In the genomic region with DNA sequence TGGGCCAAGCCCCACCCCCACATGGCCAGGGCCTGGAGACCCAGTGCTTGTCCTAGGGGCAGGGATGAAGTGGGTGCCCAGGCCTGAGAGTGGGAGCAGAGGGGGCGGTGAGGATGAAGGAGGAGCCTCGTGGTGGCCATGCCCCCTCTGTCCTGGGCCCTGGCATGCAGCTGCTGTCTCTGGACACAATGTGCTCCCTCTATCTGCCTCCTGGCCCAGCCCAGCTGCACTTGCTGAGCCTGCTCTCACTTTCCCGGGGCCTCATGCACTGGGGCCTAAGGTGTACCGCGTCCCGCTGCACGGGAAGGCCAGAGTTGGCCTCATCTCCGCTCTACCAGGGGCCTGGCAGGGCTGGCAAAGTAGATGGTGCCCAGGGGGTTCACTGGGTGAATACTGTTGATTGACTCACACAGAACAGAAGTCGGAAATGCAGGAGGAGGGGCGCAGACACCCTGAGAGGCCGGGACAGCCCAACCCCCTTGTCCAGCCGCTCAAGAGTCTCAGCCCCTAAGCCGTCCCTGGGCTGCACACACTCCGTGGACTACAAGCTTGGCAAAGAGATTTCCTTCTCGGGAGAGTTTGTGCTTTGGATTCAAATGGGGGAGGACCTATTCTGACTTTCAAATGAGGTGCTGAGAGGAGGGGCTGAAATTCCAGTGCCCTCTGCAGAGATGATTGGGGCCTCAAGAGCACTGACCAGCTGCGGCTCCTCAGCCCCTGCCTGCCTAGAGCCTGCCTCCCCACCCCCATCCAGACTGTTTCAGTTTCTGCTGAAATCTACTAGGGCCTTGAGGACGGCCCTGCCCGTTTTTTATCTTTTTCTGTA, we compare ENCODE assay signal across 14 cellular contexts.
DNase-seq lines count a peak whose midpoint lies in the region; ATAC-seq and TF ChIP-seq lines count a peak whose summit lies in the region.
"Had no signal": no experiment of that assay in that cellular context is flagged by ENCODE, and none has a peak within 500 bp of the region (broad histone marks: within the 10 kb centered on the region; RNA-seq: fewer than 3 reads in every experiment).

No MANE protein-coding gene starts in this region.

- H4K20me1 ChIP-seq in H9 (ENCODE audit: control insufficient read depth, insufficient read depth, insufficient read length): no peaks in the 10 kb centered on the region

- TF ChIP-seq CTCF in H9 (conservative IDR thresholded peaks at IDR 0.05) (no peak), HFFc6 (IDR thresholded peaks at IDR 0.05) (no peak), A673 (conservative IDR thresholded peaks at IDR 0.05; ENCODE audit: low read depth, low read length) (no peak)

- H3K4me3 Mint-ChIP-seq in H9 (no peak overlapping the region), HFFc6 (no peak overlapping the region)
- H3K4me3 Mint-ChIP-seq in stimulated activated effector memory CD8-positive, alpha-beta T cell treated with anti-CD3 and anti-CD28 coated beads, Interleukin-12 subunit alpha, Interleukin-12 subunit beta, amount 100 ng/mL, for 72 hours: no peak overlapping the region
- H3K4me3 Mint-ChIP-seq: activated naive CD4-positive, alpha-beta T cell treated with anti-CD3 and anti-CD28 coated beads for 36 hours; stimulated activated naive CD8-positive, alpha-beta T cell treated with anti-CD3 and anti-CD28 coated beads, Interleukin-15, Interleukin-2, amounts not matched to agents 100 ng/mL and 50 ng/mL, for 24 hours had no signal

- H2BK120ac ChIP-seq in H9 (ENCODE audit: low read depth, low read length, poor library complexity, severe bottlenecking): no peak overlapping the region

- H2AK5ac ChIP-seq in H9 (ENCODE audit: insufficient read length, low read length): no peak overlapping the region

- H2BK20ac ChIP-seq in H9 (ENCODE audit: low read depth, low read length, poor library complexity, severe bottlenecking): no peak overlapping the region

- no peak overlapping the region for H3K56ac ChIP-seq in H9 (ENCODE audit: insufficient read length, low read depth, low read length)

- no peak overlapping the region for H4K5ac ChIP-seq in H9 (ENCODE audit: insufficient read length, low read depth, low read length)

- POLR2A ChIA-PET in A673 (lab: Charles Lee; ENCODE audit: low non-redundant PET): no interaction called here

- BruUV-seq in A673 (replicated peaks; lab: Mats Ljungman, UMichigan): no TSS peak

- H3K36me3 ChIP-seq in A673 (ENCODE audit: insufficient read depth, low read length, poor library complexity, severe bottlenecking): no peaks in the 10 kb centered on the region
- H3K36me3 ChIP-seq: pancreas, vagina had no signal

- H4K91ac ChIP-seq in H9 (ENCODE audit: insufficient read length, low read depth, low read length): no peak overlapping the region

- H3K4me1 Mint-ChIP-seq in H9 (peaks cover 8 to 17% of the 10 kb centered on the region in 2 experiments), HFFc6 (ENCODE audit: low read depth) (no peaks in the 10 kb centered on the region)
- peaks cover 23% of the 10 kb centered on the region for H3K4me1 Mint-ChIP-seq in stimulated activated effector memory CD8-positive, alpha-beta T cell treated with anti-CD3 and anti-CD28 coated beads, Interleukin-12 subunit alpha, Interleukin-12 subunit beta, amount 100 ng/mL, for 72 hours

- no peaks in the 10 kb centered on the region for H3K27me3 ChIP-seq in H9 (ENCODE audit: insufficient read depth, low read length)
- no peaks in the 10 kb centered on the region for H3K27me3 ChIP-seq in A673 (replicated peaks; ENCODE audit: insufficient read depth, low read depth, low read length, poor library complexity)
- H3K27me3 ChIP-seq: pancreas, vagina had no signal

- intact Hi-C loops in posterior cingulate gyrus (cut with DNase I): loop anchor here (10.0 kb wide), 1 partner anchor 142 kb away; no protein-coding TSS in a partner anchor
- intact Hi-C loops in A673 (cut with micrococcal nuclease; ENCODE audit: unreplicated experiment): no loop called here

- H3K9me3 ChIP-seq in H9 (ENCODE audit: control insufficient read depth, low read depth, low read length) (no peaks in the 10 kb centered on the region), A673 (ENCODE audit: low read depth, low read length, poor library complexity, severe bottlenecking) (no peaks in the 10 kb centered on the region)
- H3K9me3 ChIP-seq: pancreas had no signal

- DNase-seq in H9: peak; percentile 49
- DNase-seq in astrocyte of the hippocampus (ENCODE audit: low read depth, low spot score): peak; percentile 73
- DNase-seq in inferior parietal cortex (ENCODE audit: extremely low spot score): peak; percentile 24
- peak in 6 of 10 donors; percentile 40 to 93 (median 72) for DNase-seq in posterior cingulate gyrus
- no peak for DNase-seq in HFFc6
- DNase-seq in A673 (ENCODE audit: low spot score): no peak
- no peak for DNase-seq in stimulated activated effector memory CD8-positive, alpha-beta T cell treated with anti-CD3 and anti-CD28 coated beads, Interleukin-12 subunit alpha, Interleukin-12 subunit beta, amount 100 ng/mL, for 72 hours (ENCODE audit: low spot score in 2 of 2)
- no peak for DNase-seq in GF-D8 (lab: John Stamatoyannopoulos, UW)
- DNase-seq: activated CD8-positive, alpha-beta memory T cell treated with anti-CD3 and anti-CD28 coated beads, Interleukin-2, amount 50 U/mL, for 48 hours; activated naive CD4-positive, alpha-beta T cell treated with anti-CD3 and anti-CD28 coated beads for 36 hours; stimulated activated CD4-positive, alpha-beta T cell treated with anti-CD3 and anti-CD28 coated beads, Interleukin-12 subunit alpha, Interleukin-12 subunit beta, amount 100 ng/mL, for 4 hours had no signal

- H3K23ac ChIP-seq in H9 (ENCODE audit: insufficient read length, low read depth, low read length): no peak overlapping the region

- H2BK15ac ChIP-seq in H9 (ENCODE audit: low read depth, low read length): no peak overlapping the region

- no peaks in the 10 kb centered on the region for H3K23me2 ChIP-seq in H9 (ENCODE audit: insufficient read length, low read depth, low read length, poor library complexity, severe bottlenecking)

- H3K79me1 ChIP-seq in H9 (ENCODE audit: insufficient read depth, low read depth, low read length, poor library complexity, severe bottlenecking): no peaks in the 10 kb centered on the region

- H3K9me3 Mint-ChIP-seq in H9 (peaks cover 0 to 3% of the 10 kb centered on the region in 2 experiments; a peak in 2 of 5 replicates), HFFc6 (peaks cover 12% of the 10 kb centered on the region; the same call in 1 of the 2 replicates)
- peaks cover 4% of the 10 kb centered on the region for H3K9me3 Mint-ChIP-seq in stimulated activated effector memory CD8-positive, alpha-beta T cell treated with anti-CD3 and anti-CD28 coated beads, Interleukin-12 subunit alpha, Interleukin-12 subunit beta, amount 100 ng/mL, for 72 hours

- no peak overlapping the region for H3K9ac ChIP-seq in H9 (ENCODE audit: extremely low read depth, insufficient read length, low read length)

- no peak overlapping the region for H3T11ph ChIP-seq in H9 (ENCODE audit: low read length)

- no peak overlapping the region for H3K4me2 ChIP-seq in H9 (ENCODE audit: insufficient read depth, insufficient read length, low read length)

- no peak overlapping the region for H2BK5ac ChIP-seq in H9 (ENCODE audit: insufficient read length, low read length)

- no peaks in the 10 kb centered on the region for H3K27me3 Mint-ChIP-seq in H9 (ENCODE audit: low read depth)
- peaks cover 31% of the 10 kb centered on the region for H3K27me3 Mint-ChIP-seq in HFFc6 (ENCODE audit: insufficient read depth)
- H3K27me3 Mint-ChIP-seq: stimulated activated naive CD8-positive, alpha-beta T cell treated with anti-CD3 and anti-CD28 coated beads, Interleukin-15, Interleukin-2, amounts not matched to agents 100 ng/mL and 50 ng/mL, for 24 hours had no signal

- CTCF ChIA-PET in A673 (lab: Charles Lee): interaction anchor here (0.7 kb wide), 1 partner anchor 298 kb away, joined by 3 read pairs; no protein-coding TSS in a partner anchor

- H3K14ac ChIP-seq in H9 (ENCODE audit: insufficient read depth, low read length): no peak overlapping the region; the same call in 1 of the 2 replicates

- no peak overlapping the region for H3K27ac ChIP-seq in H9 (ENCODE audit: insufficient read length, low read depth, low read length)
- H3K27ac ChIP-seq in A673 (ENCODE audit: low read depth, low read length, poor library complexity, severe bottlenecking): no peak overlapping the region
- H3K27ac ChIP-seq: pancreas, vagina had no signal

- no peak overlapping the region for H2AFZ ChIP-seq in H9 (ENCODE audit: low read length)

- H3K4me3 ChIP-seq in A673 (ENCODE audit: low read depth, low read length, poor library complexity, severe bottlenecking): no peak overlapping the region
- H3K4me3 ChIP-seq: pancreas, vagina had no signal

- no peak overlapping the region for H3K4ac ChIP-seq in H9 (ENCODE audit: low read depth, low read length)

- no peak overlapping the region for H2BK12ac ChIP-seq in H9 (ENCODE audit: insufficient read length, low read depth, low read length)

- H3K4me1 ChIP-seq in H9 (ENCODE audit: insufficient read depth, low read length) (no peaks in the 10 kb centered on the region; the same call in none of the 2 replicates), A673 (ENCODE audit: insufficient read depth, low read length, poor library complexity, severe bottlenecking) (no peaks in the 10 kb centered on the region)
- H3K4me1 ChIP-seq: pancreas had no signal

- WGBS in H9 (ENCODE audit: extremely low coverage, insufficient read length, low lambda C conversion rate): no CpG with 5 or more reads among the region's 18 CpGs

- ATAC-seq in stimulated activated effector memory CD8-positive, alpha-beta T cell treated with anti-CD3 and anti-CD28 coated beads, Interleukin-12 subunit alpha, Interleukin-12 subunit beta, amount 100 ng/mL, for 72 hours: no peak
- ATAC-seq: pancreas had no signal

- H3K18ac ChIP-seq in H9 (ENCODE audit: insufficient read length, low read depth, low read length): peak overlapping the region; percentile 1

- H3K36me3 Mint-ChIP-seq in H9 (ENCODE audit: insufficient read depth in 1 of 3, low read depth in 3 of 3): no peaks in the 10 kb centered on the region
- H3K36me3 Mint-ChIP-seq in HFFc6 (ENCODE audit: low read depth): no peaks in the 10 kb centered on the region
- peaks cover 3% of the 10 kb centered on the region for H3K36me3 Mint-ChIP-seq in stimulated activated effector memory CD8-positive, alpha-beta T cell treated with anti-CD3 and anti-CD28 coated beads, Interleukin-12 subunit alpha, Interleukin-12 subunit beta, amount 100 ng/mL, for 72 hours

- H4K8ac ChIP-seq in H9 (replicated peaks; ENCODE audit: insufficient read length, low read depth, low read length): no peak overlapping the region

- H3K79me2 ChIP-seq in H9 (ENCODE audit: insufficient read depth, low read length): no peaks in the 10 kb centered on the region

- peak overlapping the region in 2 of 3 experiments; percentile 57 to 62; a peak in 3 of 7 replicates for H3K27ac Mint-ChIP-seq in H9
- no peak overlapping the region for H3K27ac Mint-ChIP-seq in HFFc6
- no peak overlapping the region for H3K27ac Mint-ChIP-seq in stimulated activated effector memory CD8-positive, alpha-beta T cell treated with anti-CD3 and anti-CD28 coated beads, Interleukin-12 subunit alpha, Interleukin-12 subunit beta, amount 100 ng/mL, for 72 hours
- H3K27ac Mint-ChIP-seq: activated naive CD4-positive, alpha-beta T cell treated with anti-CD3 and anti-CD28 coated beads for 36 hours; stimulated activated naive CD8-positive, alpha-beta T cell treated with anti-CD3 and anti-CD28 coated beads, Interleukin-15, Interleukin-2, amounts not matched to agents 100 ng/mL and 50 ng/mL, for 24 hours had no signal

Comparison
In these comparisons a context has a peak if more than half of its experiments do, and no peak if none do; other contexts are left out.
1. DNase-seq: peak in H9 (single experiment), astrocyte of the hippocampus (single experiment), inferior parietal cortex (single experiment) and posterior cingulate gyrus (6 of 10); none in HFFc6 (single experiment), A673 (single experiment), stimulated activated effector memory CD8-positive, alpha-beta T cell treated with anti-CD3 and anti-CD28 coated beads, Interleukin-12 subunit alpha, Interleukin-12 subunit beta, amount 100 ng/mL, for 72 hours (0 of 2) and GF-D8 (single experiment).
2. H3K27ac Mint-ChIP-seq: peak in H9 (2 of 3); none in HFFc6 (single experiment) and stimulated activated effector memory CD8-positive, alpha-beta T cell treated with anti-CD3 and anti-CD28 coated beads, Interleukin-12 subunit alpha, Interleukin-12 subunit beta, amount 100 ng/mL, for 72 hours (single experiment).